27 cellular contexts compared by ENCODE assay signal in the genomic region with DNA sequence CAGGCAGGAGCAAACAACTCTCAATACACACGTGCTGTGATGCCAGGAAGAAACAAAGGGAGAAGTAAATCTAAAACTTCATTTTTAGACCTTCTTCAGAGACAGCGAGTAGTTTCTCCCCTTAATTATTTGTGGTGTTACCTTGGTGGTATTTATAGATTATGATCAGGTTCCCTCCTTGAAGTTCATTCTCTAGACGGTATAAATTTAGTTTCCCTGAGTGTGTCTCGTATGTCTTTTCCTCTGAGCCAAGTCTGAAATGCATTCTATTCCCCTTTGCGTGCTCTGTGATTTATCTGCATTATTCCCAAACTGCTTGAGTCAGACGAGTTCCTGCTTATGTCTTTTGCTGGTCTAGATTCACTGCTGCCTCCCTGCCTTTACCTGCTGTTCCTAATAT.
"Had no signal": no experiment of that assay in that cellular context is flagged by ENCODE, and none has a peak within 500 bp of the region (broad histone marks: within the 10 kb centered on the region; RNA-seq: fewer than 3 reads in every experiment).

No MANE protein-coding gene starts in this region.

- H3K27ac ChIP-seq: dorsolateral prefrontal cortex, epithelial cell of prostate, gastroesophageal sphincter, heart left ventricle, hepatocyte, ovary, right lobe of liver, stomach, testis, tibial artery, upper lobe of left lung had no signal

- H2AFZ ChIP-seq: hepatocyte had no signal

- H3K36me3 Mint-ChIP-seq: mesothelial cell of epicardium; naive thymus-derived CD8-positive, alpha-beta T cell; stimulated activated effector memory CD8-positive, alpha-beta T cell treated with anti-CD3 and anti-CD28 coated beads, Interleukin-12 subunit alpha, Interleukin-12 subunit beta, amount 100 ng/mL, for 72 hours had no signal

- H3K9me3 Mint-ChIP-seq: endodermal cell; mesothelial cell of epicardium; nephron progenitor cell; stimulated activated effector memory CD8-positive, alpha-beta T cell treated with anti-CD3 and anti-CD28 coated beads, Interleukin-12 subunit alpha, Interleukin-12 subunit beta, amount 100 ng/mL, for 72 hours had no signal

- H3K27ac Mint-ChIP-seq: endodermal cell; mesothelial cell of epicardium; naive thymus-derived CD8-positive, alpha-beta T cell; nephron progenitor cell; stimulated activated effector memory CD8-positive, alpha-beta T cell treated with anti-CD3 and anti-CD28 coated beads, Interleukin-12 subunit alpha, Interleukin-12 subunit beta, amount 100 ng/mL, for 72 hours had no signal

- ATAC-seq: esophagus mucosa; gastroesophageal sphincter; heart left ventricle; left lobe of liver; naive thymus-derived CD8-positive, alpha-beta T cell; right lobe of liver; stimulated activated effector memory CD8-positive, alpha-beta T cell treated with anti-CD3 and anti-CD28 coated beads, Interleukin-12 subunit alpha, Interleukin-12 subunit beta, amount 100 ng/mL, for 72 hours had no signal

- H3K27me3 ChIP-seq: dorsolateral prefrontal cortex, gastroesophageal sphincter, heart left ventricle, hepatocyte, ovary, right lobe of liver, stomach, testis, tibial artery, upper lobe of left lung had no signal

- H3K36me3 ChIP-seq: gastroesophageal sphincter, heart left ventricle, ovary, right lobe of liver, stomach, tibial artery, upper lobe of left lung had no signal

- H3K4me3 ChIP-seq: gastroesophageal sphincter, heart left ventricle, hepatocyte, lung, ovary, right lobe of liver, stomach, testis, tibial artery, upper lobe of left lung had no signal

- H3K4me3 Mint-ChIP-seq: endodermal cell; mesothelial cell of epicardium; naive thymus-derived CD8-positive, alpha-beta T cell; nephron progenitor cell; stimulated activated effector memory CD8-positive, alpha-beta T cell treated with anti-CD3 and anti-CD28 coated beads, Interleukin-12 subunit alpha, Interleukin-12 subunit beta, amount 100 ng/mL, for 72 hours had no signal

- H3K4me1 ChIP-seq: gastroesophageal sphincter, heart left ventricle, right lobe of liver, stomach, testis, tibial artery, upper lobe of left lung had no signal

- H3K4me1 Mint-ChIP-seq: mesothelial cell of epicardium; naive thymus-derived CD8-positive, alpha-beta T cell; stimulated activated effector memory CD8-positive, alpha-beta T cell treated with anti-CD3 and anti-CD28 coated beads, Interleukin-12 subunit alpha, Interleukin-12 subunit beta, amount 100 ng/mL, for 72 hours had no signal

- DNase-seq: dorsolateral prefrontal cortex; effector CD8-positive, alpha-beta T cell; endodermal cell; heart left ventricle; kidney; mesenchymal stem cell; naive thymus-derived CD8-positive, alpha-beta T cell; nephron progenitor cell; occipital lobe; ovary; posterior cingulate gyrus; right lobe of liver; stimulated activated CD4-positive, alpha-beta T cell treated with anti-CD3 and anti-CD28 coated beads, Interleukin-2, amount 100 ng/mL, for 24 hours; stimulated activated CD4-positive, alpha-beta T cell treated with anti-CD3 and anti-CD28 coated beads, Interleukin-4, amount 100 ng/mL, for 24 hours; stimulated activated naive CD4-positive, alpha-beta T cell treated with Interleukin-2 at 50 U/mL for 16 hours; stomach; testis; tibial artery; upper lobe of left lung had no signal

- H3K79me2 ChIP-seq: hepatocyte had no signal

- H3K9me3 ChIP-seq: gastroesophageal sphincter, heart left ventricle, ovary, right lobe of liver, stomach, testis, tibial artery, upper lobe of left lung had no signal

- H3K4me2 ChIP-seq: hepatocyte had no signal
